In genomic region chr17:3641717-3642486, GRCh38 we compare ENCODE assay signal across 1 cellular context.
TF ChIP-seq lines count a peak whose summit lies in the region.

No MANE protein-coding gene starts in this region.

TF ChIP-seq in endothelial cell of umbilical vein, 7 proteins besides CTCF, POLR2A, EP300 and RAD21:
- TF ChIP-seq FOS (IDR thresholded peaks at IDR 0.05; ENCODE audit: borderline replicate concordance, insufficient read depth, low read length) = no peak
- TF ChIP-seq GATA2 (IDR thresholded peaks at IDR 0.05; ENCODE audit: insufficient read depth, insufficient read length, low read depth, low read length) = no peak
- TF ChIP-seq MAX (IDR thresholded peaks at IDR 0.05; ENCODE audit: insufficient read depth, insufficient read length) = no peak
